In genomic region chr16:75265911-75266701, GRCh38 we compare ENCODE assay signal across 7 cellular contexts. TPM values are rescaled to one million over a fixed set of nuclear protein-coding genes. Genes with fewer than 3 reads are reported as not detected.
DNase-seq lines count a peak whose midpoint lies in the region; ATAC-seq and TF ChIP-seq lines count a peak whose summit lies in the region.

No MANE protein-coding gene starts in this region.

- H3K9me3 ChIP-seq in SU-DHL-6 (ENCODE audit: insufficient read depth, low read length): no peaks in the 10 kb centered on the region
- H3K9me3 ChIP-seq in upper lobe of left lung: no peaks in the 10 kb centered on the region

- H3K4me2 ChIP-seq in SU-DHL-6 (ENCODE audit: low read depth, low read length, poor library complexity, severe bottlenecking): peak overlapping the region; percentile 42

- WGBS in upper lobe of left lung, 2 donors: 19 to 42% methylated on average over 12 to 33 of the region's 62 CpGs

- H3F3A ChIP-seq in SU-DHL-6 (ENCODE audit: insufficient read depth): no peaks in the 10 kb centered on the region

- H3K79me2 ChIP-seq in SU-DHL-6 (ENCODE audit: insufficient read depth, low read length): no peaks in the 10 kb centered on the region

- DNase-seq in G401 (ENCODE audit: low spot score): peak; percentile 82
- no peak for DNase-seq in epithelial cell of prostate (ENCODE audit: low read depth, low spot score)
- peak; percentile 63 for DNase-seq in midbrain (lab: John Stamatoyannopoulos, UW)
- DNase-seq in upper lobe of left lung: peak; percentile 82 to 96

- peaks cover 43 to 68% (median 51%) of the 10 kb centered on the region in 4 donors for H3K4me1 ChIP-seq in upper lobe of left lung

- H3K9ac ChIP-seq in SU-DHL-6 (ENCODE audit: low read length): peak overlapping the region; percentile 50; the same call in 1 of the 2 replicates

- H3K36me3 ChIP-seq in SU-DHL-6 (ENCODE audit: low read length) (no peaks in the 10 kb centered on the region), upper lobe of left lung (peaks cover 0 to 6% (median 0%) of the 10 kb centered on the region in 4 donors)

- in situ Hi-C loops in G401 (cut with HindIII; ENCODE audit: low sequenced_read_pairs): no loop called here

- peak overlapping the region; percentile 51 for H3K4me3 ChIP-seq in SU-DHL-6 (ENCODE audit: insufficient read depth, low read length, poor library complexity, severe bottlenecking)
- peak overlapping the region; percentile 60 to 96 (median 95) for H3K4me3 ChIP-seq in upper lobe of left lung

- no peaks in the 10 kb centered on the region for H4K20me1 ChIP-seq in SU-DHL-6 (ENCODE audit: low read depth, low read length)

- H2AFZ ChIP-seq in SU-DHL-6 (ENCODE audit: low read depth, low read length, severe bottlenecking): peak overlapping the region; percentile 54

- H3K27ac ChIP-seq in SU-DHL-6 (ENCODE audit: low read depth, low read length): no peak overlapping the region
- H3K27ac ChIP-seq in epithelial cell of prostate: peak overlapping the region; percentile 67
- peak overlapping the region; percentile 92 to 97 (median 94) for H3K27ac ChIP-seq in upper lobe of left lung

- TF ChIP-seq CTCF in SU-DHL-6 (IDR thresholded peaks at IDR 0.05; ENCODE audit: insufficient read depth, low read length, poor library complexity, severe bottlenecking) (no peak), upper lobe of left lung (IDR thresholded peaks at IDR 0.05) (peak in 1 of 6 experiments; percentile 8)

- no peak for TF ChIP-seq EP300 in upper lobe of left lung (IDR thresholded peaks at IDR 0.05)

- H3K27me3 ChIP-seq in SU-DHL-6 (ENCODE audit: low read length): no peaks in the 10 kb centered on the region
- H3K27me3 ChIP-seq in upper lobe of left lung: peaks cover 0 to 14% (median 3%) of the 10 kb centered on the region in 4 donors

- ATAC-seq in GM19455 (IDR thresholded peaks at IDR 0.05; ENCODE audit: unreplicated experiment) (peak; percentile 68), HG03460 (IDR thresholded peaks at IDR 0.05; ENCODE audit: unreplicated experiment) (peak; percentile 68), upper lobe of left lung (ENCODE audit: low FRiP score in 2 of 2) (peak; percentile 59 to 83)

- TF ChIP-seq POLR2A in upper lobe of left lung (IDR thresholded peaks at IDR 0.05): peak in 3 of 4 donors; percentile 40 to 69 (median 65)

- H3K9me2 ChIP-seq in SU-DHL-6 (replicated peaks; ENCODE audit: insufficient read depth, low read length): no peaks in the 10 kb centered on the region

RNA-seq across cellular contexts. Expression of gene BCAR1, which starts 14.7 kb away (rescaled TPM):
- total RNA-seq in G401 (2014; rRNA removed; shearing (Covaris generic)): 122 and 124 TPM in 2 replicates
- 10 to 100 TPM; 32.9 to 87.2 (median 61.7) TPM for total RNA-seq in upper lobe of left lung

RNA-seq across cellular contexts. Expression of gene CTRB1, which starts 47.3 kb away (rescaled TPM):
- not detected in 2 replicates for total RNA-seq in G401 (2014; rRNA removed; shearing (Covaris generic))
- total RNA-seq in upper lobe of left lung: 10 to 100 TPM in 1 of 6 donors, 1 to 10 TPM in 1, not detected in 4; 5.1 to 11.3 TPM

RNA-seq across cellular contexts. Expression of gene CTRB2, which starts 59.1 kb away (rescaled TPM):
- not detected in 2 replicates for total RNA-seq in G401 (2014; rRNA removed; shearing (Covaris generic))
- 10 to 100 TPM in 1 of 6 donors, 1 to 10 TPM in 1, not detected in 4; 9.8 to 15.9 TPM for total RNA-seq in upper lobe of left lung
